Comparison of ENCODE assay signal across 1 cellular context in genomic region chr17:65013613-65014391, GRCh38.
A peak's percentile ranks its signal among the peaks of the same experiment; 100 is the strongest.
TF ChIP-seq lines count a peak whose summit lies in the region.

No MANE protein-coding gene starts in this region.

TF ChIP-seq in GM12878, 131 proteins besides CTCF, POLR2A, EP300 and RAD21 (continued from another document and continues in another):
- TF ChIP-seq PKNOX1 (IDR thresholded peaks at IDR 0.05) (peak; percentile 72), TCF12 (IDR thresholded peaks at IDR 0.05; ENCODE audit: low read depth, low read length) (peak; percentile 34; the same call in 1 of the 2 replicates), NKRF (conservative IDR thresholded peaks at IDR 0.05) (no peak), ZBTB4 (CRISPR knock-in tag; IDR thresholded peaks at IDR 0.05) (no peak), MTA3 (IDR thresholded peaks at IDR 0.05; ENCODE audit: borderline replicate concordance, low read length) (peak; percentile 77; the same call in 1 of the 2 replicates), RUNX3 (IDR thresholded peaks at IDR 0.05; ENCODE audit: low read length) (peak; percentile 98), SREBF2 (IDR thresholded peaks at IDR 0.05; ENCODE audit: low read length) (no peak), RELA (IDR thresholded peaks at IDR 0.05; ENCODE audit: borderline replicate concordance, partially characterized antibody) (no peak), DPF2 (IDR thresholded peaks at IDR 0.05) (peak; percentile 68), RFX5 (IDR thresholded peaks at IDR 0.05; ENCODE audit: low read depth, low read length) (no peak), BCL3 (IDR thresholded peaks at IDR 0.05; ENCODE audit: borderline replicate concordance, insufficient read depth, low read depth, low read length, poor library complexity, severe bottlenecking) (no peak), JUND (IDR thresholded peaks at IDR 0.05; ENCODE audit: low read depth, low read length) (peak; percentile 75), TBL1XR1 (IDR thresholded peaks at IDR 0.05; ENCODE audit: low read depth, low read length) (no peak; the same call in 1 of the 2 replicates), MTA2 (IDR thresholded peaks at IDR 0.05; ENCODE audit: low read depth) (no peak), HDAC2 (IDR thresholded peaks at IDR 0.05) (no peak), NFIC (IDR thresholded peaks at IDR 0.05; ENCODE audit: low read depth, low read length) (peak; percentile 91), STAT1 (conservative IDR thresholded peaks at IDR 0.05) (no peak), ASH2L (IDR thresholded peaks at IDR 0.05; ENCODE audit: borderline replicate concordance, low read depth) (no peak), ATF3 (IDR thresholded peaks at IDR 0.05; ENCODE audit: borderline replicate concordance, extremely low read depth, low read depth, low read length) (no peak), HDGF (IDR thresholded peaks at IDR 0.05) (no peak), TCF3 (IDR thresholded peaks at IDR 0.05; ENCODE audit: borderline replicate concordance, insufficient read depth, low read depth, low read length) (no peak), E2F4 (IDR thresholded peaks at IDR 0.05; ENCODE audit: low read depth, low read length) (no peak), ZBTB33 (IDR thresholded peaks at IDR 0.05) (no peak), MXI1 (IDR thresholded peaks at IDR 0.05; ENCODE audit: low read depth, low read length) (no peak), MLLT1 (IDR thresholded peaks at IDR 0.05) (peak; percentile 74), NFYA (IDR thresholded peaks at IDR 0.05; ENCODE audit: borderline replicate concordance, low read depth, low read length) (no peak), MEF2A (IDR thresholded peaks at IDR 0.05; ENCODE audit: insufficient read depth, low read depth, low read length) (peak; percentile 80), IRF4 (IDR thresholded peaks at IDR 0.05; ENCODE audit: low read depth, low read length) (0 out of 2 replicates have a peak, but pooled peaks have one; percentile 60), ELK1 (IDR thresholded peaks at IDR 0.05; ENCODE audit: low read depth, low read length) (no peak), ZNF274 (IDR thresholded peaks at IDR 0.05; ENCODE audit: insufficient read depth, insufficient read length) (no peak), ZBTB40 (IDR thresholded peaks at IDR 0.05; ENCODE audit: borderline replicate concordance) (no peak), SUZ12 (IDR thresholded peaks at IDR 0.05; ENCODE audit: unreplicated experiment) (no peak), CBFB (IDR thresholded peaks at IDR 0.05; ENCODE audit: low read depth) (peak; percentile 79; the same call in 1 of the 2 replicates), CREM (IDR thresholded peaks at IDR 0.05; ENCODE audit: low read depth) (peak; percentile 67; the same call in 1 of the 2 replicates), ZNF217 (IDR thresholded peaks at IDR 0.05) (no peak), WRNIP1 (IDR thresholded peaks at IDR 0.05; ENCODE audit: borderline replicate concordance, low read depth, low read length) (no peak), EED (IDR thresholded peaks at IDR 0.05; ENCODE audit: low read depth) (no peak), ZNF384 (IDR thresholded peaks at IDR 0.05; ENCODE audit: borderline replicate concordance, low read depth, low read length) (no peak), GATAD2B (conservative IDR thresholded peaks at IDR 0.05; ENCODE audit: low read depth) (no peak), CBX3 (IDR thresholded peaks at IDR 0.05; ENCODE audit: borderline replicate concordance, low read depth) (no peak), NR2F1 (conservative IDR thresholded peaks at IDR 0.05) (no peak), USF1 (IDR thresholded peaks at IDR 0.05; ENCODE audit: borderline replicate concordance, extremely low read length, insufficient read depth, low read depth, low read length) (no peak), SRF (IDR thresholded peaks at IDR 0.05; ENCODE audit: low read depth in 2 of 2, low read length in 2 of 2) (0 out of 4 replicates have a peak, but pooled peaks of 1 of the 2 experiments have one; percentile 6), CHD2 (IDR thresholded peaks at IDR 0.05; ENCODE audit: borderline replicate concordance, low read depth, low read length) (no peak)
